ENCODE assay signal across 8 cellular contexts in genomic region chr16:81403601-81404391, GRCh38. TPM values are rescaled to one million over a fixed set of nuclear protein-coding genes. Genes with fewer than 3 reads are reported as not detected.
A peak's percentile ranks its signal among the peaks of the same experiment; 100 is the strongest.
DNase-seq lines count a peak whose midpoint lies in the region; ATAC-seq lines count a peak whose summit lies in the region.

No MANE protein-coding gene starts in this region.

- H3K4me3 ChIP-seq in right cardiac atrium (ENCODE audit: low read length) (no peak overlapping the region), aorta (ENCODE audit: low read length in 2 of 2) (no peak overlapping the region)

- H3K27ac ChIP-seq in right cardiac atrium (ENCODE audit: low read length) (no peak overlapping the region), aorta (ENCODE audit: low read depth in 1 of 2, low read length in 2 of 2) (no peak overlapping the region)

- DNase-seq in ELF-1 (ENCODE audit: low read depth, low spot score), result peak; percentile 95
- peak; percentile 34 for DNase-seq in NCI-H1105 treated with DMSO at 0.1 percent for 48 hours (lab: John Stamatoyannopoulos, UW)
- peak; percentile 61 to 78 (median 70) for DNase-seq in T-helper 17 cell
- DNase-seq in amniotic stem cell (lab: John Stamatoyannopoulos, UW), result peak; percentile 30
- DNase-seq in right cardiac atrium, result peak; percentile 82 to 95 (median 93)
- peak; percentile 33 for DNase-seq in renal cortical epithelial cell (ENCODE audit: low read depth)
- peak; percentile 89 to 95 for DNase-seq in aorta

- H3K4me1 ChIP-seq in right cardiac atrium (ENCODE audit: control insufficient read depth, insufficient read depth, low read length) (no peaks in the 10 kb centered on the region), aorta (ENCODE audit: control insufficient read depth in 1 of 2, insufficient read depth in 2 of 2, low read length in 2 of 2) (no peaks in the 10 kb centered on the region)

- H3K36me3 Mint-ChIP-seq in T-helper 17 cell (ENCODE audit: low read depth), result peaks cover 4% of the 10 kb centered on the region

- ATAC-seq in HG02571 (IDR thresholded peaks at IDR 0.05; ENCODE audit: unreplicated experiment), result peak; percentile 74
- peak; percentile 92 for ATAC-seq in T-helper 17 cell
- peak; percentile 89 to 92 for ATAC-seq in right cardiac atrium
- ATAC-seq in aorta (ENCODE audit: low FRiP score), result peak; percentile 90

- WGBS in right cardiac atrium, result 28% methylated on average over 37 of the region's 37 CpGs
- 22 to 23% methylated on average over 36 to 37 of the region's 37 CpGs for WGBS in aorta, 2 donors

- H3K27ac Mint-ChIP-seq in T-helper 17 cell, result no peak overlapping the region

- peaks cover 10% of the 10 kb centered on the region for H3K4me1 Mint-ChIP-seq in T-helper 17 cell

- intact Hi-C loops in right cardiac atrium (cut with DNase I) (loop anchor here (1.0 to 10.0 kb wide), 4 partner anchors 209 to 320 kb away; no protein-coding TSS in a partner anchor), aorta (cut with DNase I) (loop anchor here (1.0 to 5.0 kb wide), 3 partner anchors 41 to 320 kb away; no protein-coding TSS in a partner anchor)

- H3K27me3 ChIP-seq in right cardiac atrium (ENCODE audit: control insufficient read depth, insufficient read depth) (no peaks in the 10 kb centered on the region), aorta (ENCODE audit: control insufficient read depth in 1 of 2, insufficient read depth in 2 of 2, low read length in 1 of 2) (peaks cover 0 to 4% of the 10 kb centered on the region in 2 donors)

- H3K9me3 ChIP-seq in T-helper 17 cell (ENCODE audit: control insufficient read depth, low read length, poor library complexity, severe bottlenecking) (no peaks in the 10 kb centered on the region), right cardiac atrium (ENCODE audit: control insufficient read depth, low read length) (no peaks in the 10 kb centered on the region), aorta (ENCODE audit: control insufficient read depth, low read length) (peaks cover 2% of the 10 kb centered on the region)

- no peak overlapping the region for H3K4me3 Mint-ChIP-seq in T-helper 17 cell

- peaks cover 5% of the 10 kb centered on the region for H3K27me3 Mint-ChIP-seq in T-helper 17 cell

- H3K36me3 ChIP-seq in aorta (ENCODE audit: control insufficient read depth in 1 of 2, insufficient read depth in 2 of 2, low read length in 1 of 2), result no peaks in the 10 kb centered on the region

RNA-seq across cellular contexts. Expression of gene CMIP, which starts 40.8 kb away (rescaled TPM):
- 10 to 100 TPM; 42.7 to 94.5 TPM for total RNA-seq in T-helper 17 cell
- 10 to 100 TPM; 15.8 to 29.0 (median 21.3) TPM for total RNA-seq in right cardiac atrium
- 9.0 TPM for polyA plus RNA-seq in right cardiac atrium
- 8.3 and 61.0 TPM in 2 replicates for total RNA-seq in renal cortical epithelial cell
- 10 to 100 TPM; 48.9 to 96.3 TPM for total RNA-seq in aorta
- 1 to 10 TPM; 2.4 to 7.0 TPM for polyA plus RNA-seq in aorta

Comparison
In these comparisons a context has a peak if more than half of its experiments do, and no peak if none do; other contexts are left out.
1. DNase-seq: peak in every context shown above with its lines; median percentile 95 in ELF-1; 93 in right cardiac atrium; 92 in aorta; 70 in T-helper 17 cell; 34 in NCI-H1105 treated with DMSO at 0.1 percent for 48 hours; 33 in renal cortical epithelial cell; 30 in amniotic stem cell.